Comparison of ENCODE assay signal across 9 cellular contexts in genomic region chr17:77666881-77667395, GRCh38.
A peak's percentile ranks its signal among the peaks of the same experiment; 100 is the strongest.
DNase-seq lines count a peak whose midpoint lies in the region; ATAC-seq, FAIRE-seq and TF ChIP-seq lines count a peak whose summit lies in the region.
"Had no signal": no experiment of that assay in that cellular context is flagged by ENCODE, and none has a peak within 500 bp of the region (broad histone marks: within the 10 kb centered on the region; RNA-seq: fewer than 3 reads in every experiment).

No MANE protein-coding gene starts in this region.

- DNase-seq in CD4-positive, CD25-positive, alpha-beta regulatory T cell = peak; percentile 57 to 91 (median 82)
- peak; percentile 85 to 95 for DNase-seq in NOMO-1 (lab: John Stamatoyannopoulos, UW; ENCODE audit: unreplicated experiment in 2 of 2)
- DNase-seq in activated T-cell treated with anti-CD3 and anti-CD28 coated beads for 4 hours = peak; percentile 30
- no peak for DNase-seq in neural crest cell (ENCODE audit: low read depth, low spot score)
- no peak for DNase-seq in HepG2 (ENCODE audit: low spot score)
- DNase-seq in D721Med (ENCODE audit: insufficient read length, low spot score) = no peak
- DNase-seq in WERI-Rb-1 = no peak
- DNase-seq: H9 had no signal

- intact Hi-C loops in HepG2 (cut with micrococcal nuclease; ENCODE audit: unreplicated experiment) = no loop called here

- H3K4me1 Mint-ChIP-seq in CD4-positive, CD25-positive, alpha-beta regulatory T cell = peaks cover 25 to 65% (median 41%) of the 10 kb centered on the region in 4 donors
- peaks cover 10% of the 10 kb centered on the region for H3K4me1 Mint-ChIP-seq in neural crest cell

- 74% methylated on average over 7 of the region's 7 CpGs for WGBS in HepG2 (ENCODE audit: low lambda C conversion rate)

- CTCF ChIA-PET in HepG2 (lab: Yijun Ruan, JAX; ENCODE audit: low intra/inter-chr PET ratio, low total read pairs) = no interaction called here

- no peaks in the 10 kb centered on the region for H3K9me3 ChIP-seq in CD4-positive, CD25-positive, alpha-beta regulatory T cell (ENCODE audit: control insufficient read depth in 2 of 2, low read length in 2 of 2)
- H3K9me3 ChIP-seq in HepG2 (ENCODE audit: low read length) (peaks cover 13% of the 10 kb centered on the region; the same call in 1 of the 2 replicates), WERI-Rb-1 (ENCODE audit: severe bottlenecking) (peaks cover 29% of the 10 kb centered on the region)

- no peaks in the 10 kb centered on the region for H3K27me3 ChIP-seq in CD4-positive, CD25-positive, alpha-beta regulatory T cell (ENCODE audit: control insufficient read depth, insufficient read depth, low read length)
- peaks cover 1 to 9% of the 10 kb centered on the region in 2 experiments; a peak in 2 of 5 replicates for H3K27me3 ChIP-seq in HepG2 (ENCODE audit: control insufficient read depth in 1 of 2, insufficient read depth in 2 of 2, low read length in 2 of 2)
- H3K27me3 ChIP-seq in WERI-Rb-1 (ENCODE audit: insufficient read depth, low read depth, severe bottlenecking) = no peaks in the 10 kb centered on the region

- no peak for TF ChIP-seq RAD21 in HepG2 (CRISPR knock-in tag; IDR thresholded peaks at IDR 0.05)

- H4K20me1 ChIP-seq in HepG2 (ENCODE audit: insufficient read depth, low read length) = no peaks in the 10 kb centered on the region

- H3K4me1 ChIP-seq in CD4-positive, CD25-positive, alpha-beta regulatory T cell (ENCODE audit: control insufficient read depth, insufficient read depth, low read length, poor library complexity, severe bottlenecking) = peaks cover 23% of the 10 kb centered on the region
- no peaks in the 10 kb centered on the region for H3K4me1 ChIP-seq in HepG2 (ENCODE audit: insufficient read depth, low read length)

- peak overlapping the region; percentile 85 to 96 (median 94) for H3K4me3 Mint-ChIP-seq in CD4-positive, CD25-positive, alpha-beta regulatory T cell
- no peak overlapping the region for H3K4me3 Mint-ChIP-seq in neural crest cell
- H3K4me3 Mint-ChIP-seq: H9 had no signal

- no TSS peak for BruUV-seq in HepG2 (replicated peaks; lab: Mats Ljungman, UMichigan)

- TF ChIP-seq EP300 in HepG2 (IDR thresholded peaks at IDR 0.05; ENCODE audit: low read depth in 2 of 2, low read length in 2 of 2) (no peak), HepG2 (CRISPR knock-in tag; IDR thresholded peaks at IDR 0.05; ENCODE audit: borderline replicate concordance) (no peak)

- no peak for TF ChIP-seq CTCF in neural crest cell (conservative IDR thresholded peaks at IDR 0.05)
- TF ChIP-seq CTCF in HepG2 (CRISPR knock-in tag; IDR thresholded peaks at IDR 0.05) = no peak
- TF ChIP-seq CTCF in D721Med (IDR thresholded peaks at IDR 0.05; ENCODE audit: insufficient read depth, missing control alignments) = no peak
- no peak for TF ChIP-seq CTCF in WERI-Rb-1 (IDR thresholded peaks at IDR 0.05; ENCODE audit: low read depth, low read length)

- H3K27me3 Mint-ChIP-seq in CD4-positive, CD25-positive, alpha-beta regulatory T cell = no peaks in the 10 kb centered on the region
- no peaks in the 10 kb centered on the region for H3K27me3 Mint-ChIP-seq in neural crest cell (ENCODE audit: low read depth)

- H2AFZ ChIP-seq in HepG2 (ENCODE audit: low read length) = no peak overlapping the region

- in situ Hi-C loops in HepG2 (cut with HindIII; ENCODE audit: extremely low pct_ligation_motif_present, low pct_unique_long_range_greater_than_20kb) = no loop called here

- ATAC-seq in CD4-positive, CD25-positive, alpha-beta regulatory T cell (ENCODE audit: low read depth in 2 of 2) = peak; percentile 90 to 92
- ATAC-seq in HepG2 (no peak), HG03045 (IDR thresholded peaks at IDR 0.05; ENCODE audit: unreplicated experiment) (no peak)

- POLR2A ChIA-PET in HepG2 (lab: Yijun Ruan, JAX) = no interaction called here

- no peak for TF ChIP-seq POLR2A in HepG2 (IDR thresholded peaks at IDR 0.05; ENCODE audit: insufficient read depth in 1 of 2, low read depth in 2 of 2, low read length in 2 of 2)

- H3K36me3 ChIP-seq in CD4-positive, CD25-positive, alpha-beta regulatory T cell (ENCODE audit: control insufficient read depth, insufficient read depth, low read length) = no peaks in the 10 kb centered on the region
- H3K36me3 ChIP-seq in HepG2 (replicated peaks in 1 of 2; ENCODE audit: control insufficient read depth in 1 of 2, insufficient read depth in 2 of 2, low read length in 2 of 2) (no peaks in the 10 kb centered on the region), WERI-Rb-1 (no peaks in the 10 kb centered on the region)

- H3K79me2 ChIP-seq in HepG2 (ENCODE audit: insufficient read depth, low read length) = no peaks in the 10 kb centered on the region

- no peak overlapping the region for H3K4me2 ChIP-seq in HepG2 (ENCODE audit: low read depth, low read length)

- peaks cover 0 to 9% (median 3%) of the 10 kb centered on the region in 7 donors for H3K9me3 Mint-ChIP-seq in CD4-positive, CD25-positive, alpha-beta regulatory T cell
- H3K9me3 Mint-ChIP-seq in neural crest cell = peaks cover 5% of the 10 kb centered on the region

- peak overlapping the region; percentile 83 for H3K27ac ChIP-seq in CD4-positive, CD25-positive, alpha-beta regulatory T cell (ENCODE audit: insufficient read depth, low read length, poor library complexity, severe bottlenecking)
- H3K27ac ChIP-seq in HepG2 (ENCODE audit: extremely low read length, insufficient read depth, low read length) = no peak overlapping the region
- no peak overlapping the region for H3K27ac ChIP-seq in WERI-Rb-1

- H3K9ac ChIP-seq in HepG2 (ENCODE audit: insufficient read depth, low read depth, low read length) = no peak overlapping the region

- peak overlapping the region; percentile 96 to 98 (median 97) for H3K27ac Mint-ChIP-seq in CD4-positive, CD25-positive, alpha-beta regulatory T cell
- peak overlapping the region; percentile 65 for H3K27ac Mint-ChIP-seq in neural crest cell (ENCODE audit: unreplicated experiment)
- H3K27ac Mint-ChIP-seq: H9 had no signal

- peaks cover 22% of the 10 kb centered on the region for H3K36me3 Mint-ChIP-seq in CD4-positive, CD25-positive, alpha-beta regulatory T cell
- H3K36me3 Mint-ChIP-seq in neural crest cell (ENCODE audit: low read depth) = peaks cover 9% of the 10 kb centered on the region

- H3K4me3 ChIP-seq in CD4-positive, CD25-positive, alpha-beta regulatory T cell (ENCODE audit: low read depth, low read length) = peak overlapping the region; percentile 87
- H3K4me3 ChIP-seq in HepG2 (replicated peaks in 1 of 3; ENCODE audit: insufficient read depth in 1 of 3, low read depth in 2 of 3, low read length in 3 of 3) (no peak overlapping the region), WERI-Rb-1 (ENCODE audit: low read depth, low read length) (no peak overlapping the region)

- FAIRE-seq in HepG2 (lab: Jason Lieb, UNC) (no peak), D721Med (lab: Jason Lieb, UNC) (no peak)

TF ChIP-seq in HepG2, 621 proteins besides CTCF, POLR2A, EP300 and RAD21 (continues in another document):
- TF ChIP-seq BORCS8-MEF2B (CRISPR knock-in tag; IDR thresholded peaks at IDR 0.05) (no peak), ZFP37 (CRISPR knock-in tag; IDR thresholded peaks at IDR 0.05; ENCODE audit: borderline replicate concordance) (no peak), SP4 (CRISPR knock-in tag; IDR thresholded peaks at IDR 0.05) (no peak), THYN1 (CRISPR knock-in tag; IDR thresholded peaks at IDR 0.05; ENCODE audit: borderline replicate concordance, low read depth) (no peak), ZNF235 (CRISPR knock-in tag; IDR thresholded peaks at IDR 0.05; ENCODE audit: borderline replicate concordance) (no peak), XBP1 (CRISPR knock-in tag; IDR thresholded peaks at IDR 0.05) (no peak), NCOA2 (CRISPR knock-in tag; IDR thresholded peaks at IDR 0.05) (no peak), POGK (CRISPR knock-in tag; conservative IDR thresholded peaks at IDR 0.05) (no peak), CERS6 (CRISPR knock-in tag; IDR thresholded peaks at IDR 0.05) (no peak), ZNF549 (CRISPR knock-in tag; IDR thresholded peaks at IDR 0.05) (no peak), NFATC3 (CRISPR knock-in tag; IDR thresholded peaks at IDR 0.05) (no peak), DNMT1 (CRISPR knock-in tag; IDR thresholded peaks at IDR 0.05) (no peak), ZNF569 (CRISPR knock-in tag; IDR thresholded peaks at IDR 0.05; ENCODE audit: borderline replicate concordance) (no peak)
- TF ChIP-seq, protein P1, sequence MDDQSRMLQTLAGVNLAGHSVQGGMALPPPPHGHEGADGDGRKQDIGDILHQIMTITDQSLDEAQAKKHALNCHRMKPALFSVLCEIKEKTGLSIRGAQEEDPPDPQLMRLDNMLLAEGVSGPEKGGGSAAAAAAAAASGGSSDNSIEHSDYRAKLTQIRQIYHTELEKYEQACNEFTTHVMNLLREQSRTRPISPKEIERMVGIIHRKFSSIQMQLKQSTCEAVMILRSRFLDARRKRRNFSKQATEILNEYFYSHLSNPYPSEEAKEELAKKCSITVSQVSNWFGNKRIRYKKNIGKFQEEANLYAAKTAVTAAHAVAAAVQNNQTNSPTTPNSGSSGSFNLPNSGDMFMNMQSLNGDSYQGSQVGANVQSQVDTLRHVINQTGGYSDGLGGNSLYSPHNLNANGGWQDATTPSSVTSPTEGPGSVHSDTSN (CRISPR knock-in tag; IDR thresholded peaks at IDR 0.05; ENCODE audit: borderline replicate concordance) = no peak

Comparison
In these comparisons a context has a peak if more than half of its experiments do, and no peak if none do; other contexts are left out.
1. ATAC-seq: peak in CD4-positive, CD25-positive, alpha-beta regulatory T cell (2 of 2); none in HepG2 (single experiment) and HG03045 (single experiment).
2. DNase-seq: peak in CD4-positive, CD25-positive, alpha-beta regulatory T cell (3 of 3), NOMO-1 (2 of 2) and activated T-cell treated with anti-CD3 and anti-CD28 coated beads for 4 hours (single experiment); none in neural crest cell (single experiment), HepG2 (single experiment), D721Med (single experiment) and WERI-Rb-1 (single experiment).